ENCODE assay signal across 1 cellular context in genomic region chr1:32071758-32072621, GRCh38.
A peak's percentile ranks its signal among the peaks of the same experiment; 100 is the strongest.
TF ChIP-seq lines count a peak whose summit lies in the region.

No MANE protein-coding gene starts in this region.

TF ChIP-seq in HepG2, 621 proteins besides CTCF, POLR2A, EP300 and RAD21 (continued from another document):
- TF ChIP-seq FOSL2 (CRISPR knock-in tag; IDR thresholded peaks at IDR 0.05) (peak; percentile 41), IKZF4 (CRISPR knock-in tag; IDR thresholded peaks at IDR 0.05; ENCODE audit: borderline replicate concordance, low read depth, not compliant biosample characterization) (no peak), IRX3 (CRISPR knock-in tag; IDR thresholded peaks at IDR 0.05; ENCODE audit: borderline replicate concordance, low read depth) (no peak), ZNF556 (CRISPR knock-in tag; IDR thresholded peaks at IDR 0.05; ENCODE audit: borderline replicate concordance) (no peak), HMGA1 (CRISPR knock-in tag; conservative IDR thresholded peaks at IDR 0.05) (no peak), PRMT3 (CRISPR knock-in tag; IDR thresholded peaks at IDR 0.05; ENCODE audit: borderline replicate concordance, low read depth) (no peak), ZNF670 (CRISPR knock-in tag; IDR thresholded peaks at IDR 0.05; ENCODE audit: borderline replicate concordance) (no peak), SRSF1 (optimal IDR thresholded peaks at IDR 0.05; ENCODE audit: low read depth, low read length) (no peak), SYNCRIP (IDR thresholded peaks at IDR 0.05; ENCODE audit: insufficient read depth, low read depth, low read length) (no peak), MAF1 (CRISPR knock-in tag; IDR thresholded peaks at IDR 0.05; ENCODE audit: borderline replicate concordance) (no peak), PAWR (CRISPR knock-in tag; IDR thresholded peaks at IDR 0.05; ENCODE audit: borderline replicate concordance) (no peak), MEIS2 (CRISPR knock-in tag; IDR thresholded peaks at IDR 0.05) (no peak)
